Comparison of ENCODE assay signal across 27 cellular contexts in the genomic region with DNA sequence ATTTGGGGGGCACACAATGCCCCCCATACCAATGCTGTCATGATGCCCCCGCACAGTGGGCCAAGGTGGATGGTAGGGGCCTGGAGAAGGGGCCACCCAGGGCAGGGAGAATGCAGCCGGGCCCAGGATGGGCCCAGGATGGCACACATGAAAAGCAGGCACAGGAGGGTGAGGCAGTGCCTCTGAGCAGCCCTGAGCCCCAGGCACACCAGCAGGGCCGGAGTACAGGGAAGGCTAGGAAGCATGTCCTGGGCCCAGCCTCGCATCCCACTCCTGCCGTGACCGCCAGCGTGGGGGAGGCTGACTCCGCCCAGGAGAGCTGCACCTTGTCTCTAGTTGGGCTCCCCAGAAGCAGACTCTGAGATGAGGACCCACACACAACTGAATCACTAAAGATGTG. TPM values are rescaled to one million over a fixed set of nuclear protein-coding genes. Genes with fewer than 3 reads are reported as not detected.
"Had no signal": no experiment of that assay in that cellular context is flagged by ENCODE, and none has a peak within 500 bp of the region (broad histone marks: within the 10 kb centered on the region; RNA-seq: fewer than 3 reads in every experiment).

No MANE protein-coding gene starts in this region.

- H3K9me3 ChIP-seq: MG63, SJCRH30 had no signal

- H3K4me3 ChIP-seq: MG63, SJCRH30 had no signal

- H3K4me1 ChIP-seq: SJCRH30 had no signal

- H3K27ac ChIP-seq: RWPE1, SJCRH30 had no signal

- H3K27me3 ChIP-seq: MG63, SJCRH30 had no signal

- ATAC-seq: HepG2, Panc1, PC-3, SK-N-SH treated with all-trans-retinoic acid at 6 μM for 48 hours had no signal

- DNase-seq: IMR-90, Karpas-422, KG1, MG63, NCI-H1092, NCI-H1105 treated with DMSO at 0.1 percent for 48 hours, NCI-H1417 treated with DMSO at 0.1 percent for 48 hours, NCI-H146, NCI-H187, NCI-H2029, NCI-H2081 treated with DMSO at 0.1 percent for 48 hours, NCI-H2171, NCI-H226, NCI-H446, NCI-H510A, NCI-H524 treated with DMSO at 0.1 percent for 48 hours, NCI-H69, NCI-H774, PC-3, SHP77 treated with DMSO at 0.1 percent for 48 hours, SJCRH30 had no signal

- FAIRE-seq: HepG2 had no signal

- H3K36me3 ChIP-seq: MG63, SJCRH30 had no signal

RNA-seq across cellular contexts. Expression of a gene that starts 59.3 kb away (rescaled TPM):
- total RNA-seq: HT1080, IMR-90, OCI-LY7, PC-3 had no signal
- polyA plus RNA-seq: HepG2, IMR-90 had no signal
